2 cellular contexts compared by ENCODE assay signal in the genomic region with DNA sequence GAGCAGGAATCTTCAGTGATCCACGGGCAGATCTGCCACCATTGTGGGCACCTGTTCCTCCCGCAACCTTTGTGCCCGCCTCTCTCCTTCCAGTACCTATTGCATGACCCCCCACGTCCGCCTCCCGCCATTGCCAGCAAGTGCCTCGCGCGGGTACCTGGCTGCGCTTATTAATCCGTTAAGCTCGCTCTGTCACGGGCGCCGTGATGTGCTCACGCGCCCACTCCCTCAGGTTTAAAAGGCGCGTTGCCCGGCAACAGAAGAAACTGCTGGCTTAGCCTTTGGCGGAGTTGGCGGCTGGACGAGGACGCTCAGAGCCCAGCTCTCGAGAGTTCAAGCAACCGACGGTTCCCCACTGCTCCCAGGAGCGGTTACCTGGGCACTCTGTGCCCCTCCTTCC. TPM values are rescaled to one million over a fixed set of nuclear protein-coding genes. Genes with fewer than 3 reads are reported as not detected.
"Had no signal": no experiment of that assay in that cellular context is flagged by ENCODE, and none has a peak within 500 bp of the region (broad histone marks: within the 10 kb centered on the region; RNA-seq: fewer than 3 reads in every experiment).

No MANE protein-coding gene starts in this region.

RNA-seq across cellular contexts. Expression of a gene that starts 6.4 kb away (rescaled TPM):
- total RNA-seq: HT1080 had no signal
- polyA plus RNA-seq: IgD-negative memory B cell had no signal
